In genomic region chr11:18075444-18075843, GRCh38 we compare ENCODE assay signal across 25 cellular contexts. TPM values are rescaled to one million over a fixed set of nuclear protein-coding genes. Genes with fewer than 3 reads are reported as not detected.
"Had no signal": no experiment of that assay in that cellular context is flagged by ENCODE, and none has a peak within 500 bp of the region (broad histone marks: within the 10 kb centered on the region; RNA-seq: fewer than 3 reads in every experiment).

No MANE protein-coding gene starts in this region.

- FAIRE-seq: pancreas, small intestine, urothelium cell line had no signal

- H3K4me1 ChIP-seq: left ventricle myocardium inferior, pancreas, prostate gland, sigmoid colon, spleen, suprapubic skin, tibial artery, upper lobe of right lung had no signal

- H3K27ac ChIP-seq: left ventricle myocardium inferior, pancreas, prostate gland, sigmoid colon, spleen, suprapubic skin, thoracic aorta, tibial artery, upper lobe of right lung had no signal

- H3K4me3 ChIP-seq: left ventricle myocardium inferior, lung, pancreas, prostate gland, sigmoid colon, spleen, suprapubic skin, thoracic aorta, tibial artery, upper lobe of right lung had no signal

- ATAC-seq: naive thymus-derived CD8-positive, alpha-beta T cell; pancreas; right cardiac atrium; stimulated activated effector memory CD8-positive, alpha-beta T cell treated with anti-CD3 and anti-CD28 coated beads, Interleukin-12 subunit alpha, Interleukin-12 subunit beta, amount 100 ng/mL, for 72 hours; upper lobe of right lung had no signal

- H3K36me3 ChIP-seq: pancreas, prostate gland had no signal

- H3K9me3 ChIP-seq: left ventricle myocardium inferior, pancreas, prostate gland, sigmoid colon, spleen, suprapubic skin, thoracic aorta, tibial artery, upper lobe of right lung had no signal

- H3K27me3 ChIP-seq: pancreas, sigmoid colon, spleen, suprapubic skin, tibial artery, upper lobe of right lung had no signal

- DNase-seq: islet precursor cell; left ventricle myocardium inferior; naive thymus-derived CD8-positive, alpha-beta T cell; nucleus accumbens; pancreas; posterior cingulate gyrus; retina; right cardiac atrium; sigmoid colon; small intestine; spleen; stimulated activated CD4-positive, alpha-beta T cell treated with anti-CD3 and anti-CD28 coated beads, Interleukin-4, amount 100 ng/mL, for 24 hours; stimulated activated naive CD4-positive, alpha-beta T cell; tibial artery; trophoblast cell; upper lobe of right lung had no signal

RNA-seq across cellular contexts. Expression of gene TPH1, which starts 29.4 kb away (rescaled TPM):
- total RNA-seq: left ventricle myocardium inferior had no signal

RNA-seq across cellular contexts. Expression of gene MRGPRX3, which starts 56.9 kb away (rescaled TPM):
- total RNA-seq: kidney epithelial cell; left ventricle myocardium inferior; naive thymus-derived CD8-positive, alpha-beta T cell; osteoblast; pancreas; prostate gland; right cardiac atrium; sigmoid colon; spleen; subcutaneous adipose tissue; suprapubic skin; upper lobe of right lung had no signal
- polyA plus RNA-seq: naive thymus-derived CD8-positive, alpha-beta T cell; pancreas; right cardiac atrium; sigmoid colon; small intestine; spleen had no signal
